23 cellular contexts compared by ENCODE assay signal in genomic region chr3:65485826-65486592, GRCh38.
DNase-seq lines count a peak whose midpoint lies in the region; ATAC-seq, FAIRE-seq and TF ChIP-seq lines count a peak whose summit lies in the region.
"Had no signal": no experiment of that assay in that cellular context is flagged by ENCODE, and none has a peak within 500 bp of the region (broad histone marks: within the 10 kb centered on the region; RNA-seq: fewer than 3 reads in every experiment).

No MANE protein-coding gene starts in this region.

- H3K36me3 Mint-ChIP-seq in mesothelial cell of epicardium = no peaks in the 10 kb centered on the region
- H3K36me3 Mint-ChIP-seq: activated naive CD8-positive, alpha-beta T cell treated with anti-CD3 and anti-CD28 coated beads for 36 hours had no signal

- H3K27me3 ChIP-seq in bronchial epithelial cell (ENCODE audit: control insufficient read depth, insufficient read depth, low read length) = no peaks in the 10 kb centered on the region
- no peaks in the 10 kb centered on the region for H3K27me3 ChIP-seq in gastrocnemius medialis
- H3K27me3 ChIP-seq: brain microvascular endothelial cell, esophagus squamous epithelium had no signal

- ATAC-seq in left ventricle myocardium superior (peak; percentile 74), gastrocnemius medialis (peak; percentile 62 to 72), HG03175 (IDR thresholded peaks at IDR 0.05; ENCODE audit: unreplicated experiment) (no peak)
- ATAC-seq: activated CD4-positive, CD25-positive, alpha-beta regulatory T cell treated with anti-CD3 and anti-CD28 coated beads, Interleukin-2, amount 50 U/mL, for 24 hours had no signal

- no peaks in the 10 kb centered on the region for H3K27me3 Mint-ChIP-seq in mesothelial cell of epicardium (ENCODE audit: low read depth)
- H3K27me3 Mint-ChIP-seq: activated naive CD8-positive, alpha-beta T cell treated with anti-CD3 and anti-CD28 coated beads for 36 hours had no signal

- no peaks in the 10 kb centered on the region for H3K9me3 ChIP-seq in gastrocnemius medialis
- H3K9me3 ChIP-seq: esophagus squamous epithelium, HAP-1 had no signal

- TF ChIP-seq CTCF in bronchial epithelial cell (IDR thresholded peaks at IDR 0.05; ENCODE audit: insufficient read depth, low read length, severe bottlenecking) (no peak), gastrocnemius medialis (IDR thresholded peaks at IDR 0.05 in 4 of 5, conservative IDR thresholded peaks at IDR 0.05 in 1 of 5) (no peak), mesothelial cell of epicardium (IDR thresholded peaks at IDR 0.05; ENCODE audit: unreplicated experiment) (no peak)

- H3K4me3 Mint-ChIP-seq in mesothelial cell of epicardium = no peak overlapping the region
- H3K4me3 Mint-ChIP-seq: activated naive CD8-positive, alpha-beta T cell treated with anti-CD3 and anti-CD28 coated beads for 36 hours; activated T-helper 1 cell treated with anti-CD3 and anti-CD28 coated beads, Interleukin-12 subunit alpha, Interleukin-12 subunit beta, Interleukin-2, Interleukin-4 antibody, amounts not matched to agents 30 ng/mL and 10 ng/mL and 1 ng/mL, durations not matched to agents 14 hours and 24 hours and 36 hours; nephron had no signal

- H3K9me3 Mint-ChIP-seq in mesothelial cell of epicardium = no peaks in the 10 kb centered on the region
- H3K9me3 Mint-ChIP-seq: activated naive CD8-positive, alpha-beta T cell treated with anti-CD3 and anti-CD28 coated beads for 36 hours; activated T-helper 1 cell treated with anti-CD3 and anti-CD28 coated beads, Interleukin-12 subunit alpha, Interleukin-12 subunit beta, Interleukin-2, Interleukin-4 antibody, amounts not matched to agents 30 ng/mL and 10 ng/mL and 1 ng/mL, durations not matched to agents 14 hours and 24 hours and 36 hours; nephron had no signal

- H3K27ac Mint-ChIP-seq in mesothelial cell of epicardium = no peak overlapping the region
- H3K27ac Mint-ChIP-seq: activated naive CD8-positive, alpha-beta T cell treated with anti-CD3 and anti-CD28 coated beads for 36 hours; activated T-helper 1 cell treated with anti-CD3 and anti-CD28 coated beads, Interleukin-12 subunit alpha, Interleukin-12 subunit beta, Interleukin-2, Interleukin-4 antibody, amounts not matched to agents 30 ng/mL and 10 ng/mL and 1 ng/mL, durations not matched to agents 14 hours and 24 hours and 36 hours had no signal

- H3K4me3 ChIP-seq in bronchial epithelial cell (ENCODE audit: low read depth, low read length) (no peak overlapping the region), gastrocnemius medialis (peak overlapping the region; percentile 10 to 31 (median 18))
- H3K4me3 ChIP-seq: esophagus squamous epithelium, HAP-1, PC-9 had no signal

- in situ Hi-C loops in gastrocnemius medialis (cut with MboI; ENCODE audit: low sequenced_read_pairs in 4 of 4) = no loop called here

- peak overlapping the region; percentile 69 to 80 (median 76) for H3K27ac ChIP-seq in gastrocnemius medialis
- H3K27ac ChIP-seq: brain microvascular endothelial cell, KMS-11, PC-9 had no signal

- peaks cover 64% of the 10 kb centered on the region in 2 donors for H3K4me1 ChIP-seq in gastrocnemius medialis

- intact Hi-C loops in left ventricle myocardium superior (cut with micrococcal nuclease) (no loop called here), gastrocnemius medialis (cut with DNase I; ENCODE audit: low total_unique reads) (loop anchor here (10.0 kb wide), 1 partner anchor 139 kb away; no protein-coding TSS in a partner anchor)

- TF ChIP-seq POLR2A in gastrocnemius medialis (IDR thresholded peaks at IDR 0.05) (no peak), H54 (IDR thresholded peaks at IDR 0.05; ENCODE audit: low read depth, low read length) (no peak)

- H3K36me3 ChIP-seq in bronchial epithelial cell (ENCODE audit: control insufficient read depth, insufficient read depth, low read length) (no peaks in the 10 kb centered on the region), gastrocnemius medialis (no peaks in the 10 kb centered on the region)
- H3K36me3 ChIP-seq: brain microvascular endothelial cell, esophagus squamous epithelium, HAP-1 had no signal

- peaks cover 42% of the 10 kb centered on the region for H3K4me1 Mint-ChIP-seq in mesothelial cell of epicardium
- H3K4me1 Mint-ChIP-seq: activated naive CD8-positive, alpha-beta T cell treated with anti-CD3 and anti-CD28 coated beads for 36 hours had no signal

- FAIRE-seq in bronchial epithelial cell (lab: Jason Lieb, UNC) = peak; percentile 18
- FAIRE-seq in H54 (lab: Jason Lieb, UNC) = no peak

- DNase-seq in ELF-1 (ENCODE audit: low read depth, low spot score) = peak; percentile 10
- DNase-seq in bronchial epithelial cell (ENCODE audit: low read depth) = no peak
- no peak for DNase-seq in left ventricle myocardium superior
- DNase-seq in gastrocnemius medialis = no peak
- no peak for DNase-seq in mesothelial cell of epicardium (ENCODE audit: low spot score in 2 of 2, unreplicated experiment in 2 of 2)
- no peak for DNase-seq in H54 (ENCODE audit: insufficient read length, low spot score)
- DNase-seq in GOT3 (lab: John Stamatoyannopoulos, UW) = no peak
- DNase-seq: activated naive CD8-positive, alpha-beta T cell treated with anti-CD3 and anti-CD28 coated beads for 36 hours; brain microvascular endothelial cell; DMS79 treated with DMSO at 0.1 percent for 48 hours; esophagus squamous epithelium; mesenchymal stem cell; NCI-H1092; NCI-H524 treated with DMSO at 0.1 percent for 48 hours; PC-9; stimulated activated naive CD4-positive, alpha-beta T cell treated with Interleukin-2 at 50 U/mL for 16 hours; T-helper 9 cell had no signal
